9 cellular contexts compared by ENCODE assay signal in the genomic region with DNA sequence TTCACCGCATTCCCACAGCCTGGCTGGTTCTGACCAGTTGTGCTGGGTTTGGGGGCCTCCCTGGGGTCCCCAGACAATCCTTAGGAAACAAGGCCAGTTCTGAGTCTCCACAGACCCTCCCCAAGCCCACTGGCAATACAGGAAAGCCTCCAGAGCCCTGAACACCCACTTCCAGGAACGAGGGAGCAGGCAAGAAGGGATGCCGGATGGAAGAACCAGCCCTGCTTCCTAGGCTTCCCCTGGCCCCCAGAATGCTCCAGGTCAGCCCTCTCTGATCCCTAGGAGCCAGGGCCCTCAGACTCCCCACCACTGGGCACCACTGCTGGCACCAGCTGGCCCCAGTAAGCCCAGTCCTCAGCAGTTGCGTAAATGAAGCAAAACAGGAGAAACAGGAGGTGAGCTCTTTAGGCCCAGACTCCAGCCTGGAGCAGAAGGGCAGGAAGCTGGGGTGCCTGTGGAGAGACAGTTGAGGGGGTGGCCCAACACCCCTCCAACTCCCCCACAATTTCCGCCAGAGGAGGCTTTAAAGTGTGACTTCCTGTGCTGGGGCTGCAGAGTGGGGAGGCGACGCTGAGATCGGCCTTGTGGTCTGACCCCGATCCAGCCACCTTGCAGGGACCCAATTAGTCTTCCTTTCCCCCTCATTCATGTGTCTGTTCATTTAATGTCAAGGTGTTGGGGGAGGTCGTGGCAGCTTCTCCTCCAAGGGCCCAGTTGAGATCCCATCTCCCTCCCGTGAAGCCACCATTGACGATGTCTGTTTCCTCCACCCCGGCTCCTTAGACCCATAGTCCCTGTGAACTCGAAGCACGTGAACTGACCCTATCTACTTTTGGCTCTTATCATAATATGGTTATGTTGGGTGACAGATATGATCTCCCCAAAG. TPM values are rescaled to one million over a fixed set of nuclear protein-coding genes. Genes with fewer than 3 reads are reported as not detected.
A peak's percentile ranks its signal among the peaks of the same experiment; 100 is the strongest.
DNase-seq lines count a peak whose midpoint lies in the region; ATAC-seq and TF ChIP-seq lines count a peak whose summit lies in the region.
"Had no signal": no experiment of that assay in that cellular context is flagged by ENCODE, and none has a peak within 500 bp of the region (broad histone marks: within the 10 kb centered on the region; RNA-seq: fewer than 3 reads in every experiment).

No MANE protein-coding gene starts in this region.

- peaks cover 44% of the 10 kb centered on the region for H3K4me1 Mint-ChIP-seq in activated CD4-positive, alpha-beta T cell treated with anti-CD3 and anti-CD28 coated beads, Interleukin-2, amount 10 ng/mL, durations not matched to agents 24 days and 14 days
- H3K4me1 Mint-ChIP-seq in progenitor cell of endocrine pancreas (ENCODE audit: low read depth) = peaks cover 31% of the 10 kb centered on the region

- H3K9me3 Mint-ChIP-seq in activated CD4-positive, alpha-beta T cell treated with anti-CD3 and anti-CD28 coated beads, Interleukin-2, amount 10 ng/mL, durations not matched to agents 24 days and 14 days = no peaks in the 10 kb centered on the region
- H3K9me3 Mint-ChIP-seq in progenitor cell of endocrine pancreas (ENCODE audit: low read depth) = no peaks in the 10 kb centered on the region
- H3K9me3 Mint-ChIP-seq: dendritic cell treated with granulocyte-macrophage colony-stimulating factor and Interleukin-4, amounts not matched to agents 40 ng/mL and 50 ng/mL, for 4 days had no signal

- intact Hi-C loops in activated CD4-positive, alpha-beta T cell treated with anti-CD3 and anti-CD28 coated beads, Interleukin-2, amount 10 ng/mL, durations not matched to agents 24 days and 14 days (cut with micrococcal nuclease) = loop anchor here (2.0 to 5.0 kb wide), 2 partner anchors 90 to 126 kb away; no protein-coding TSS in a partner anchor

- TF ChIP-seq CTCF in progenitor cell of endocrine pancreas (IDR thresholded peaks at IDR 0.05; ENCODE audit: unreplicated experiment) = no peak

- ATAC-seq in activated CD4-positive, CD25-positive, alpha-beta regulatory T cell treated with anti-CD3 and anti-CD28 coated beads, Interleukin-2, amount 50 U/mL, for 24 hours = no peak
- no peak for ATAC-seq in HG03565 (IDR thresholded peaks at IDR 0.05; ENCODE audit: unreplicated experiment)

- H3K27ac Mint-ChIP-seq in activated CD4-positive, alpha-beta T cell treated with anti-CD3 and anti-CD28 coated beads, Interleukin-2, amount 10 ng/mL, durations not matched to agents 24 days and 14 days = no peak overlapping the region
- no peak overlapping the region for H3K27ac Mint-ChIP-seq in progenitor cell of endocrine pancreas
- H3K27ac Mint-ChIP-seq: dendritic cell treated with granulocyte-macrophage colony-stimulating factor and Interleukin-4, amounts not matched to agents 40 ng/mL and 50 ng/mL, for 4 days had no signal

- H3K4me3 Mint-ChIP-seq in activated CD4-positive, alpha-beta T cell treated with anti-CD3 and anti-CD28 coated beads, Interleukin-2, amount 10 ng/mL, durations not matched to agents 24 days and 14 days = no peak overlapping the region
- H3K4me3 Mint-ChIP-seq in progenitor cell of endocrine pancreas (ENCODE audit: low read depth) = peak overlapping the region; percentile 62
- H3K4me3 Mint-ChIP-seq: dendritic cell treated with granulocyte-macrophage colony-stimulating factor and Interleukin-4, amounts not matched to agents 40 ng/mL and 50 ng/mL, for 4 days had no signal

- H3K27me3 Mint-ChIP-seq in activated CD4-positive, alpha-beta T cell treated with anti-CD3 and anti-CD28 coated beads, Interleukin-2, amount 10 ng/mL, durations not matched to agents 24 days and 14 days = no peaks in the 10 kb centered on the region
- H3K27me3 Mint-ChIP-seq in progenitor cell of endocrine pancreas = no peaks in the 10 kb centered on the region
- H3K27me3 Mint-ChIP-seq: dendritic cell treated with granulocyte-macrophage colony-stimulating factor and Interleukin-4, amounts not matched to agents 40 ng/mL and 50 ng/mL, for 4 days had no signal

- H3K36me3 Mint-ChIP-seq in activated CD4-positive, alpha-beta T cell treated with anti-CD3 and anti-CD28 coated beads, Interleukin-2, amount 10 ng/mL, durations not matched to agents 24 days and 14 days (ENCODE audit: low read depth) = peaks cover 35% of the 10 kb centered on the region
- peaks cover 11% of the 10 kb centered on the region for H3K36me3 Mint-ChIP-seq in progenitor cell of endocrine pancreas (ENCODE audit: insufficient read depth)

- peak; percentile 41 for DNase-seq in activated CD4-positive, CD25-positive, alpha-beta regulatory T cell treated with anti-CD3 and anti-CD28 coated beads, Interleukin-2, amount 50 U/mL, for 72 hours
- peak; percentile 89 for DNase-seq in activated CD4-positive, alpha-beta T cell treated with anti-CD3 and anti-CD28 coated beads, Interleukin-2, amount 10 ng/mL, durations not matched to agents 24 days and 14 days
- DNase-seq in epithelial cell of prostate (ENCODE audit: low read depth, low spot score) = no peak
- DNase-seq in progenitor cell of endocrine pancreas (ENCODE audit: low spot score, unreplicated experiment) = no peak
- no peak for DNase-seq in HPDE6-E6E7 (ENCODE audit: extremely low spot score)
- no peak for DNase-seq in kidney glomerular epithelial cell (lab: John Stamatoyannopoulos, UW)

- peak overlapping the region; percentile 98 for H3K27ac ChIP-seq in epithelial cell of prostate

RNA-seq across cellular contexts. Expression of gene TNFRSF1A, which starts 4.8 kb away (rescaled TPM):
- total RNA-seq in activated CD4-positive, alpha-beta T cell treated with anti-CD3 and anti-CD28 coated beads, Interleukin-2, amount 10 ng/mL, durations not matched to agents 24 days and 14 days = 52.7 and 54.4 TPM in 2 replicates
- total RNA-seq in progenitor cell of endocrine pancreas = 67.5 and 68.8 TPM in 2 replicates

RNA-seq across cellular contexts. Expression of gene PLEKHG6, which starts 26.6 kb away (rescaled TPM):
- total RNA-seq in activated CD4-positive, alpha-beta T cell treated with anti-CD3 and anti-CD28 coated beads, Interleukin-2, amount 10 ng/mL, durations not matched to agents 24 days and 14 days = not detected in 2 replicates
- 40.5 and 44.0 TPM in 2 replicates for total RNA-seq in progenitor cell of endocrine pancreas

RNA-seq across cellular contexts. Expression of gene SCNN1A, which starts 38.3 kb away (rescaled TPM):
- total RNA-seq in activated CD4-positive, alpha-beta T cell treated with anti-CD3 and anti-CD28 coated beads, Interleukin-2, amount 10 ng/mL, durations not matched to agents 24 days and 14 days = not detected in 2 replicates
- total RNA-seq in progenitor cell of endocrine pancreas = 14.3 and 23.1 TPM in 2 replicates

RNA-seq across cellular contexts. Expression of gene LTBR, which starts 46.9 kb away (rescaled TPM):
- 1.7 and 2.1 TPM in 2 replicates for total RNA-seq in activated CD4-positive, alpha-beta T cell treated with anti-CD3 and anti-CD28 coated beads, Interleukin-2, amount 10 ng/mL, durations not matched to agents 24 days and 14 days
- total RNA-seq in progenitor cell of endocrine pancreas = 17.8 and 18.3 TPM in 2 replicates

Comparison
In these comparisons a context has a peak if more than half of its experiments do, and no peak if none do; other contexts are left out.
1. DNase-seq: peak in activated CD4-positive, CD25-positive, alpha-beta regulatory T cell treated with anti-CD3 and anti-CD28 coated beads, Interleukin-2, amount 50 U/mL, for 72 hours (single experiment) and activated CD4-positive, alpha-beta T cell treated with anti-CD3 and anti-CD28 coated beads, Interleukin-2, amount 10 ng/mL, durations not matched to agents 24 days and 14 days (single experiment); none in epithelial cell of prostate (single experiment), progenitor cell of endocrine pancreas (single experiment), HPDE6-E6E7 (single experiment) and kidney glomerular epithelial cell (single experiment).
2. RNA of gene PLEKHG6, which starts 26.6 kb away (total RNA-seq): 40.5 to 44.0 TPM in progenitor cell of endocrine pancreas; not detected in activated CD4-positive, alpha-beta T cell treated with anti-CD3 and anti-CD28 coated beads, Interleukin-2, amount 10 ng/mL, durations not matched to agents 24 days and 14 days; every median in the first group is over 10 times any median in the second.
3. RNA of gene SCNN1A, which starts 38.3 kb away (total RNA-seq): 14.3 to 23.1 TPM in progenitor cell of endocrine pancreas; not detected in activated CD4-positive, alpha-beta T cell treated with anti-CD3 and anti-CD28 coated beads, Interleukin-2, amount 10 ng/mL, durations not matched to agents 24 days and 14 days; every median in the first group is over 10 times any median in the second.